17 cellular contexts compared by ENCODE assay signal in genomic region chr10:43963793-43964425, GRCh38.
A peak's percentile ranks its signal among the peaks of the same experiment; 100 is the strongest.
DNase-seq lines count a peak whose midpoint lies in the region; ATAC-seq and TF ChIP-seq lines count a peak whose summit lies in the region.
"Had no signal": no experiment of that assay in that cellular context is flagged by ENCODE, and none has a peak within 500 bp of the region (broad histone marks: within the 10 kb centered on the region; RNA-seq: fewer than 3 reads in every experiment).

No MANE protein-coding gene starts in this region.

- no peak for TF ChIP-seq POLR2A in sigmoid colon (IDR thresholded peaks at IDR 0.05)

- no peak for DNase-seq in heart right ventricle
- no peak for DNase-seq in Right ventricle myocardium inferior (ENCODE audit: missing footprints)
- peak; percentile 26 for DNase-seq in islet precursor cell
- no peak for DNase-seq in sigmoid colon
- no peak for DNase-seq in GF-D8 (lab: John Stamatoyannopoulos, UW)
- DNase-seq in KG1 (lab: John Stamatoyannopoulos, UW) = no peak
- no peak for DNase-seq in NCI-H1048 (lab: John Stamatoyannopoulos, UW)
- DNase-seq: activated CD4-positive, CD25-positive, alpha-beta regulatory T cell; mammary epithelial cell; NCI-H510A treated with DMSO at 0.1 percent for 48 hours; stimulated activated CD4-positive, alpha-beta T cell treated with anti-CD3 and anti-CD28 coated beads, Interleukin-2, amount 100 ng/mL, for 24 hours; stimulated activated naive CD8-positive, alpha-beta T cell treated with anti-CD3 and anti-CD28 coated beads, Interleukin-15, Interleukin-2, amounts not matched to agents 100 U/mL and 50 U/mL, for 24 hours; trophoblast cell had no signal

- no peak for TF ChIP-seq CTCF in heart right ventricle (IDR thresholded peaks at IDR 0.05)
- TF ChIP-seq CTCF in sigmoid colon (IDR thresholded peaks at IDR 0.05) = no peak

- no peaks in the 10 kb centered on the region for H3K36me3 ChIP-seq in heart right ventricle
- H3K36me3 ChIP-seq in sigmoid colon = no peaks in the 10 kb centered on the region

- ATAC-seq in heart right ventricle (peak in 1 of 8 donors; percentile 16), Right ventricle myocardium inferior (no peak), HG02973 (IDR thresholded peaks at IDR 0.05; ENCODE audit: unreplicated experiment) (no peak)
- ATAC-seq: HCT116; SK-N-SH treated with all-trans-retinoic acid at 6 μM for 48 hours; stimulated activated naive CD8-positive, alpha-beta T cell treated with anti-CD3 and anti-CD28 coated beads, Interleukin-15, Interleukin-2, amounts not matched to agents 100 U/mL and 50 U/mL, for 24 hours had no signal

- no peak for TF ChIP-seq EP300 in sigmoid colon (IDR thresholded peaks at IDR 0.05)

- H3K4me1 ChIP-seq in heart right ventricle (peaks cover 3 to 59% (median 25%) of the 10 kb centered on the region in 9 donors), sigmoid colon (peaks cover 0 to 38% (median 28%) of the 10 kb centered on the region in 4 donors)

- intact Hi-C loops in heart right ventricle (cut with DNase I) (no loop called here), Right ventricle myocardium inferior (cut with DNase I) (loop anchor here (10.0 kb wide), 1 partner anchor 421 kb away; the partner anchor contains the start of gene CXCL12), sigmoid colon (cut with DNase I) (no loop called here)

- H3K27ac ChIP-seq in heart right ventricle (peak overlapping the region; percentile 21 to 88 (median 71)), sigmoid colon (peak overlapping the region in 3 of 4 donors; percentile 15 to 57 (median 20))
- H3K27ac ChIP-seq: C4-2B had no signal

- H3K4me3 ChIP-seq in heart right ventricle = no peak overlapping the region
- no peak overlapping the region for H3K4me3 ChIP-seq in sigmoid colon

- 74 to 79% methylated on average over 10 of the region's 10 CpGs for WGBS in heart right ventricle, 2 donors
- WGBS in sigmoid colon, 2 donors = 67 to 73% methylated on average over 10 of the region's 10 CpGs

- H3K9me3 ChIP-seq in heart right ventricle (no peaks in the 10 kb centered on the region), sigmoid colon (no peaks in the 10 kb centered on the region)

- H3K27me3 ChIP-seq in heart right ventricle (no peaks in the 10 kb centered on the region), sigmoid colon (no peaks in the 10 kb centered on the region)
